ENCODE assay signal across 4 cellular contexts in genomic region chr22:39284983-39285382, GRCh38.
A peak's percentile ranks its signal among the peaks of the same experiment; 100 is the strongest.
TF ChIP-seq lines count a peak whose summit lies in the region.

No MANE protein-coding gene starts in this region.

TF ChIP-seq in SK-N-SH treated with all-trans-retinoic acid at 6 μM for 48 hours, 23 proteins besides CTCF, POLR2A, EP300 and RAD21:
- TF ChIP-seq ZNF565 (CRISPR knock-in tag; conservative IDR thresholded peaks at IDR 0.05; ENCODE audit: low read depth) (peak; percentile 79), ZNF8 (CRISPR knock-in tag; IDR thresholded peaks at IDR 0.05) (no peak), ZNF70 (CRISPR knock-in tag; IDR thresholded peaks at IDR 0.05) (no peak)
- TF ChIP-seq, protein P1, sequence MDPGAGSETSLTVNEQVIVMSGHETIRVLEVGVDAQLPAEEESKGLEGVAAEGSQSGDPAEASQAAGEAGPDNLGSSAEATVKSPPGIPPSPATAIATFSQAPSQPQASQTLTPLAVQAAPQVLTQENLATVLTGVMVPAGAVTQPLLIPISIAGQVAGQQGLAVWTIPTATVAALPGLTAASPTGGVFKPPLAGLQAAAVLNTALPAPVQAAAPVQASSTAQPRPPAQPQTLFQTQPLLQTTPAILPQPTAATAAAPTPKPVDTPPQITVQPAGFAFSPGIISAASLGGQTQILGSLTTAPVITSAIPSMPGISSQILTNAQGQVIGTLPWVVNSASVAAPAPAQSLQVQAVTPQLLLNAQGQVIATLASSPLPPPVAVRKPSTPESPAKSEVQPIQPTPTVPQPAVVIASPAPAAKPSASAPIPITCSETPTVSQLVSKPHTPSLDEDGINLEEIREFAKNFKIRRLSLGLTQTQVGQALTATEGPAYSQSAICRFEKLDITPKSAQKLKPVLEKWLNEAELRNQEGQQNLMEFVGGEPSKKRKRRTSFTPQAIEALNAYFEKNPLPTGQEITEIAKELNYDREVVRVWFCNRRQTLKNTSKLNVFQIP (CRISPR knock-in tag; IDR thresholded peaks at IDR 0.05; ENCODE audit: borderline replicate concordance, low read depth) = no peak

TF ChIP-seq in SK-N-SH, 30 proteins besides CTCF, POLR2A, EP300 and RAD21:
- TF ChIP-seq NFIC (IDR thresholded peaks at IDR 0.05; ENCODE audit: borderline replicate concordance) (no peak), FOSL2 (IDR thresholded peaks at IDR 0.05; ENCODE audit: borderline replicate concordance, low read depth) (no peak), FOXJ3 (CRISPR knock-in tag; IDR thresholded peaks at IDR 0.05) (no peak), EZH2phosphoT487 (IDR thresholded peaks at IDR 0.05; ENCODE audit: borderline replicate concordance, low read depth) (no peak), RCOR1 (IDR thresholded peaks at IDR 0.05; ENCODE audit: low read length) (no peak), TAF1 (IDR thresholded peaks at IDR 0.05; ENCODE audit: borderline replicate concordance, low read depth, low read length) (no peak), NRF1 (IDR thresholded peaks at IDR 0.05; ENCODE audit: low read depth, low read length) (no peak), POLR2AphosphoS5 (IDR thresholded peaks at IDR 0.05; ENCODE audit: low read depth, low read length) (no peak), SMC3 (IDR thresholded peaks at IDR 0.05; ENCODE audit: low read depth, low read length) (no peak)
- TF ChIP-seq, protein P2, sequence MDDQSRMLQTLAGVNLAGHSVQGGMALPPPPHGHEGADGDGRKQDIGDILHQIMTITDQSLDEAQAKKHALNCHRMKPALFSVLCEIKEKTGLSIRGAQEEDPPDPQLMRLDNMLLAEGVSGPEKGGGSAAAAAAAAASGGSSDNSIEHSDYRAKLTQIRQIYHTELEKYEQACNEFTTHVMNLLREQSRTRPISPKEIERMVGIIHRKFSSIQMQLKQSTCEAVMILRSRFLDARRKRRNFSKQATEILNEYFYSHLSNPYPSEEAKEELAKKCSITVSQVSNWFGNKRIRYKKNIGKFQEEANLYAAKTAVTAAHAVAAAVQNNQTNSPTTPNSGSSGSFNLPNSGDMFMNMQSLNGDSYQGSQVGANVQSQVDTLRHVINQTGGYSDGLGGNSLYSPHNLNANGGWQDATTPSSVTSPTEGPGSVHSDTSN (IDR thresholded peaks at IDR 0.05) = no peak
- TF ChIP-seq, protein P3, sequence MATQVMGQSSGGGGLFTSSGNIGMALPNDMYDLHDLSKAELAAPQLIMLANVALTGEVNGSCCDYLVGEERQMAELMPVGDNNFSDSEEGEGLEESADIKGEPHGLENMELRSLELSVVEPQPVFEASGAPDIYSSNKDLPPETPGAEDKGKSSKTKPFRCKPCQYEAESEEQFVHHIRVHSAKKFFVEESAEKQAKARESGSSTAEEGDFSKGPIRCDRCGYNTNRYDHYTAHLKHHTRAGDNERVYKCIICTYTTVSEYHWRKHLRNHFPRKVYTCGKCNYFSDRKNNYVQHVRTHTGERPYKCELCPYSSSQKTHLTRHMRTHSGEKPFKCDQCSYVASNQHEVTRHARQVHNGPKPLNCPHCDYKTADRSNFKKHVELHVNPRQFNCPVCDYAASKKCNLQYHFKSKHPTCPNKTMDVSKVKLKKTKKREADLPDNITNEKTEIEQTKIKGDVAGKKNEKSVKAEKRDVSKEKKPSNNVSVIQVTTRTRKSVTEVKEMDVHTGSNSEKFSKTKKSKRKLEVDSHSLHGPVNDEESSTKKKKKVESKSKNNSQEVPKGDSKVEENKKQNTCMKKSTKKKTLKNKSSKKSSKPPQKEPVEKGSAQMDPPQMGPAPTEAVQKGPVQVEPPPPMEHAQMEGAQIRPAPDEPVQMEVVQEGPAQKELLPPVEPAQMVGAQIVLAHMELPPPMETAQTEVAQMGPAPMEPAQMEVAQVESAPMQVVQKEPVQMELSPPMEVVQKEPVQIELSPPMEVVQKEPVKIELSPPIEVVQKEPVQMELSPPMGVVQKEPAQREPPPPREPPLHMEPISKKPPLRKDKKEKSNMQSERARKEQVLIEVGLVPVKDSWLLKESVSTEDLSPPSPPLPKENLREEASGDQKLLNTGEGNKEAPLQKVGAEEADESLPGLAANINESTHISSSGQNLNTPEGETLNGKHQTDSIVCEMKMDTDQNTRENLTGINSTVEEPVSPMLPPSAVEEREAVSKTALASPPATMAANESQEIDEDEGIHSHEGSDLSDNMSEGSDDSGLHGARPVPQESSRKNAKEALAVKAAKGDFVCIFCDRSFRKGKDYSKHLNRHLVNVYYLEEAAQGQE (IDR thresholded peaks at IDR 0.05; ENCODE audit: low read depth, low read length) = no peak

TF ChIP-seq in HEK293, 187 proteins besides CTCF, POLR2A, EP300 and RAD21:
- 0 out of 2 replicates have a peak, but pooled peaks have one; percentile 47 for TF ChIP-seq ZNF280D (tag by site-specific recombination; IDR thresholded peaks at IDR 0.05)
- no peak for TF ChIP-seq ZNF792 (tag by site-specific recombination; IDR thresholded peaks at IDR 0.05)

TF ChIP-seq in K562, 482 proteins besides CTCF, POLR2A, EP300 and RAD21:
- TF ChIP-seq ZNF24 (IDR thresholded peaks at IDR 0.05) = no peak
- TF ChIP-seq CBX5 (IDR thresholded peaks at IDR 0.05; ENCODE audit: borderline replicate concordance, low read depth) = 0 out of 2 replicates have a peak, but pooled peaks have one; percentile 16
- TF ChIP-seq, protein P4, sequence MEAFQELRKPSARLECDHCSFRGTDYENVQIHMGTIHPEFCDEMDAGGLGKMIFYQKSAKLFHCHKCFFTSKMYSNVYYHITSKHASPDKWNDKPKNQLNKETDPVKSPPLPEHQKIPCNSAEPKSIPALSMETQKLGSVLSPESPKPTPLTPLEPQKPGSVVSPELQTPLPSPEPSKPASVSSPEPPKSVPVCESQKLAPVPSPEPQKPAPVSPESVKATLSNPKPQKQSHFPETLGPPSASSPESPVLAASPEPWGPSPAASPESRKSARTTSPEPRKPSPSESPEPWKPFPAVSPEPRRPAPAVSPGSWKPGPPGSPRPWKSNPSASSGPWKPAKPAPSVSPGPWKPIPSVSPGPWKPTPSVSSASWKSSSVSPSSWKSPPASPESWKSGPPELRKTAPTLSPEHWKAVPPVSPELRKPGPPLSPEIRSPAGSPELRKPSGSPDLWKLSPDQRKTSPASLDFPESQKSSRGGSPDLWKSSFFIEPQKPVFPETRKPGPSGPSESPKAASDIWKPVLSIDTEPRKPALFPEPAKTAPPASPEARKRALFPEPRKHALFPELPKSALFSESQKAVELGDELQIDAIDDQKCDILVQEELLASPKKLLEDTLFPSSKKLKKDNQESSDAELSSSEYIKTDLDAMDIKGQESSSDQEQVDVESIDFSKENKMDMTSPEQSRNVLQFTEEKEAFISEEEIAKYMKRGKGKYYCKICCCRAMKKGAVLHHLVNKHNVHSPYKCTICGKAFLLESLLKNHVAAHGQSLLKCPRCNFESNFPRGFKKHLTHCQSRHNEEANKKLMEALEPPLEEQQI (IDR thresholded peaks at IDR 0.05) = no peak
- TF ChIP-seq MECOM (CRISPR knock-in tag; IDR thresholded peaks at IDR 0.05) = no peak
- 0 out of 2 replicates have a peak, but pooled peaks have one; percentile 11 for TF ChIP-seq NFIC (IDR thresholded peaks at IDR 0.05)
- peak; percentile 60; the same call in 1 of the 2 replicates for TF ChIP-seq TRIM28 (IDR thresholded peaks at IDR 0.05)
- TF ChIP-seq YY1 (IDR thresholded peaks at IDR 0.05; ENCODE audit: borderline replicate concordance in 1 of 3, control insufficient read depth in 1 of 3, extremely low read depth in 1 of 3, insufficient read depth in 3 of 3, insufficient read length in 1 of 3, insufficient replicate concordance in 2 of 3, low read depth in 1 of 3, low read length in 2 of 3) = peak; percentile 49 to 87 (median 58)
- TF ChIP-seq DNMT1 (IDR thresholded peaks at IDR 0.05) = no peak
